In genomic region chr6:121590941-121591340, GRCh38 we compare ENCODE assay signal across 20 cellular contexts.
"Had no signal": no experiment of that assay in that cellular context is flagged by ENCODE, and none has a peak within 500 bp of the region (broad histone marks: within the 10 kb centered on the region; RNA-seq: fewer than 3 reads in every experiment).

No MANE protein-coding gene starts in this region.

- H3K27me3 ChIP-seq: colonic mucosa, heart left ventricle, neutrophil, right lobe of liver, testis, tibial nerve, upper lobe of right lung, vagina had no signal

- H3K4me1 ChIP-seq: colonic mucosa, right lobe of liver, testis, tibial nerve, upper lobe of right lung had no signal

- H3K9me3 ChIP-seq: colonic mucosa, heart left ventricle, neutrophil, right lobe of liver, testis, tibial nerve, upper lobe of right lung, vagina had no signal

- H3K27ac ChIP-seq: colonic mucosa, heart left ventricle, neutrophil, right lobe of liver, testis, tibial nerve, upper lobe of right lung, vagina had no signal

- H3K27me3 Mint-ChIP-seq: naive thymus-derived CD4-positive, alpha-beta T cell; stimulated activated memory B cell treated with anti-CD40 and anti-IgM and Interleukin-4, amounts not matched to agents 10 μg/mL and 1 μg/mL and 100 μg/mL, for 72 hours; stimulated activated naive CD8-positive, alpha-beta T cell treated with anti-CD3 and anti-CD28 coated beads, Interleukin-15, amount 100 ng/mL, for 72 hours had no signal

- H3K4me1 Mint-ChIP-seq: stimulated activated memory B cell treated with anti-CD40 and anti-IgM and Interleukin-4, amounts not matched to agents 10 μg/mL and 1 μg/mL and 100 μg/mL, for 72 hours; stimulated activated naive CD8-positive, alpha-beta T cell treated with anti-CD3 and anti-CD28 coated beads, Interleukin-15, amount 100 ng/mL, for 72 hours had no signal

- H3K4me3 ChIP-seq: colonic mucosa, heart left ventricle, right lobe of liver, testis, tibial nerve, upper lobe of right lung, vagina had no signal

- H3K36me3 ChIP-seq: colonic mucosa, heart left ventricle, neutrophil, right lobe of liver, tibial nerve, upper lobe of right lung, vagina had no signal

- H3K4me3 Mint-ChIP-seq: endodermal cell; naive thymus-derived CD4-positive, alpha-beta T cell; nephron progenitor cell; stimulated activated memory B cell treated with anti-CD40 and anti-IgM and Interleukin-4, amounts not matched to agents 10 μg/mL and 1 μg/mL and 100 μg/mL, for 72 hours; stimulated activated naive CD8-positive, alpha-beta T cell treated with anti-CD3 and anti-CD28 coated beads, Interleukin-15, amount 100 ng/mL, for 72 hours had no signal

- FAIRE-seq: endothelial cell of umbilical vein, frontal cortex had no signal

- H3K27ac Mint-ChIP-seq: endodermal cell; naive thymus-derived CD4-positive, alpha-beta T cell; nephron progenitor cell; stimulated activated memory B cell treated with anti-CD40 and anti-IgM and Interleukin-4, amounts not matched to agents 10 μg/mL and 1 μg/mL and 100 μg/mL, for 72 hours; stimulated activated naive CD8-positive, alpha-beta T cell treated with anti-CD3 and anti-CD28 coated beads, Interleukin-15, amount 100 ng/mL, for 72 hours had no signal

- H3K9me3 Mint-ChIP-seq: endodermal cell, nephron progenitor cell had no signal

- H3K36me3 Mint-ChIP-seq: naive thymus-derived CD4-positive, alpha-beta T cell; stimulated activated memory B cell treated with anti-CD40 and anti-IgM and Interleukin-4, amounts not matched to agents 10 μg/mL and 1 μg/mL and 100 μg/mL, for 72 hours had no signal

- DNase-seq: colonic mucosa; effector CD4-positive, alpha-beta T cell; endodermal cell; erythroblast; heart left ventricle; hippocampal formation; kidney glomerular epithelial cell; naive thymus-derived CD4-positive, alpha-beta T cell; nephron progenitor cell; right lobe of liver; stimulated activated CD4-positive, alpha-beta T cell treated with anti-CD3 and anti-CD28 coated beads, Interleukin-4, amount 100 ng/mL, for 1 hour; stimulated activated naive CD8-positive, alpha-beta T cell treated with anti-CD3 and anti-CD28 coated beads, Interleukin-15, amount 100 ng/mL, for 72 hours; testis; upper lobe of right lung had no signal
